In the genomic region with DNA sequence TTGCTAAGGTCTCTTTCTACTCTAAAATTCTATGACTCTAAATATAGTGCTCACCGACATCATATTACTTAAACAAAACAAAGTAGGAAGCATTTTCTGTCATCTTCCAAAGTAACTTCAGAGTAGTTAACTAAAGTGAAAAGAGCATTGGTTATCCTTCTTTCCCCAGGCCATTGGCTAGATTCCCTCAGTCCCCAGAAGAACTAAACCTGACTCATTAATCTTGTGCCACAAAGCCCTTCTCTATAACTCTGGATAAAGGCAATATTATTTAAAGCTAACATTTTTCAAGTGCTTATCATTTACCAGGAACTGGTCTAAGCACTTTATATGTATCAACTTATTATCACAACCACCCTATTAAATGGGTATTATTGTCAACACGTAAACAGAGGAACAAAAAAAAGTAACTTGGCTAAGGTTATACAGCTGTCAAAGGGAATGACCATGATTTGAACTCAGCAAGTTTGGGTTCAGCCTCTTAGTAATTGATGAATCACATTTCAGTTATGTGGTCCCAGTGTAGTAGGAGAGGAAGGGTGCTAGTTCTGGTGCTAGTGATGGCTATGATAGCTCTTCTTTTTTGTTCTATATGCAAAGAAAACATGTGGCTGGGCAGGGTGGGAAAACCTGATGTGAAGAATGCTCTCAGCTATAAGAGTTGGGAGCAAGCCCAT, we compare ENCODE assay signal across 22 cellular contexts.
DNase-seq lines count a peak whose midpoint lies in the region; ATAC-seq, FAIRE-seq and TF ChIP-seq lines count a peak whose summit lies in the region.
"Had no signal": no experiment of that assay in that cellular context is flagged by ENCODE, and none has a peak within 500 bp of the region (broad histone marks: within the 10 kb centered on the region; RNA-seq: fewer than 3 reads in every experiment).

No MANE protein-coding gene starts in this region.

- no peaks in the 10 kb centered on the region for H3K36me3 Mint-ChIP-seq in astrocyte (ENCODE audit: low read depth, unreplicated experiment)
- H3K36me3 Mint-ChIP-seq: CD14-positive monocyte, mesothelial cell of epicardium had no signal

- H2AFZ ChIP-seq in astrocyte (ENCODE audit: low read depth, low read length) (no peak overlapping the region), osteoblast (ENCODE audit: low read length) (no peak overlapping the region)

- H3K27me3 Mint-ChIP-seq in astrocyte (ENCODE audit: low read depth, unreplicated experiment), result peaks cover 3% of the 10 kb centered on the region
- H3K27me3 Mint-ChIP-seq: activated naive CD8-positive, alpha-beta T cell treated with anti-CD3 and anti-CD28 coated beads, Interleukin-2, amount 50 U/mL, for 24 hours; activated T-helper 17 cell treated with anti-CD3 and anti-CD28 coated beads, Interleukin-2, amount 50 U/mL, for 72 hours had no signal

- H3K4me3 ChIP-seq in astrocyte (ENCODE audit: insufficient read depth, low read depth, low read length) (no peak overlapping the region), osteoblast (ENCODE audit: insufficient read depth, low read length) (no peak overlapping the region)
- H3K4me3 ChIP-seq: SJSA1 had no signal

- H3K79me2 ChIP-seq in astrocyte (ENCODE audit: insufficient read depth, low read length), result no peaks in the 10 kb centered on the region
- H3K79me2 ChIP-seq in osteoblast (ENCODE audit: insufficient read depth, low read length), result no peaks in the 10 kb centered on the region

- in situ Hi-C loops in ACHN (cut with HindIII; ENCODE audit: low pct_ligation_motif_present, low pct_unique_long_range_greater_than_20kb, low sequenced_read_pairs), result no loop called here

- H3K36me3 ChIP-seq in astrocyte (ENCODE audit: insufficient read depth, low read length) (no peaks in the 10 kb centered on the region), osteoblast (ENCODE audit: insufficient read depth, low read length) (no peaks in the 10 kb centered on the region)
- H3K36me3 ChIP-seq: SJSA1 had no signal

- peaks cover 9% of the 10 kb centered on the region for H3K4me1 Mint-ChIP-seq in astrocyte (ENCODE audit: low read depth, unreplicated experiment)
- H3K4me1 Mint-ChIP-seq: activated naive CD8-positive, alpha-beta T cell treated with anti-CD3 and anti-CD28 coated beads, Interleukin-2, amount 50 U/mL, for 24 hours; activated T-helper 17 cell treated with anti-CD3 and anti-CD28 coated beads, Interleukin-2, amount 50 U/mL, for 72 hours; CD14-positive monocyte; nephron progenitor cell had no signal

- H4K20me1 ChIP-seq in astrocyte (ENCODE audit: insufficient read depth, low read length) (no peaks in the 10 kb centered on the region), osteoblast (ENCODE audit: insufficient read depth, low read length) (no peaks in the 10 kb centered on the region)

- TF ChIP-seq CTCF in astrocyte (IDR thresholded peaks at IDR 0.05; ENCODE audit: insufficient read depth, low read depth, low read length), result no peak
- TF ChIP-seq CTCF in osteoblast (IDR thresholded peaks at IDR 0.05; ENCODE audit: extremely low read depth, low read depth, low read length), result no peak

- H3K9me3 ChIP-seq in astrocyte (ENCODE audit: insufficient read depth, low read depth, low read length) (no peaks in the 10 kb centered on the region), osteoblast (ENCODE audit: low read depth, low read length) (no peaks in the 10 kb centered on the region)
- H3K9me3 ChIP-seq: SJSA1 had no signal

- H3K27me3 ChIP-seq in astrocyte (ENCODE audit: insufficient read depth, low read length) (no peaks in the 10 kb centered on the region), osteoblast (ENCODE audit: insufficient read depth, low read length) (no peaks in the 10 kb centered on the region)
- H3K27me3 ChIP-seq: SJSA1 had no signal

- no peak for ATAC-seq in GM18867 (IDR thresholded peaks at IDR 0.05; ENCODE audit: unreplicated experiment)
- ATAC-seq: activated naive CD8-positive, alpha-beta T cell treated with anti-CD3 and anti-CD28 coated beads, Interleukin-2, amount 50 U/mL, for 24 hours; activated T-helper 17 cell treated with anti-CD3 and anti-CD28 coated beads, Interleukin-2, amount 50 U/mL, for 72 hours had no signal

- H3K4me2 ChIP-seq in astrocyte (ENCODE audit: low read length) (peak overlapping the region; percentile 39), osteoblast (ENCODE audit: insufficient read depth, low read length) (no peak overlapping the region)

- no peaks in the 10 kb centered on the region for H3K9me3 Mint-ChIP-seq in astrocyte (ENCODE audit: unreplicated experiment)
- H3K9me3 Mint-ChIP-seq: activated naive CD8-positive, alpha-beta T cell treated with anti-CD3 and anti-CD28 coated beads, Interleukin-2, amount 50 U/mL, for 24 hours; activated T-helper 17 cell treated with anti-CD3 and anti-CD28 coated beads, Interleukin-2, amount 50 U/mL, for 72 hours; H9; mesothelial cell of epicardium; nephron progenitor cell had no signal

- H3K4me1 ChIP-seq in astrocyte (ENCODE audit: insufficient read depth, low read length) (peaks cover 10% of the 10 kb centered on the region), osteoblast (ENCODE audit: insufficient read depth, low read length) (no peaks in the 10 kb centered on the region)
- H3K4me1 ChIP-seq: SJSA1 had no signal

- no peak for FAIRE-seq in astrocyte (lab: Jason Lieb, UNC)

- peak overlapping the region; percentile 31 for H3K27ac ChIP-seq in astrocyte (ENCODE audit: low read depth, low read length)
- no peak overlapping the region for H3K27ac ChIP-seq in osteoblast (ENCODE audit: low read depth, low read length)
- H3K27ac ChIP-seq: HL-60, SJSA1 had no signal

- H3K9ac ChIP-seq in astrocyte (ENCODE audit: low read length), result no peak overlapping the region

- DNase-seq in ACHN (peak; percentile 39), LHCN-M2 (ENCODE audit: low read depth) (peak; percentile 12), astrocyte (ENCODE audit: low read depth) (peak; percentile 84), foreskin melanocyte (peak; percentile 77), osteoblast (ENCODE audit: insufficient read length, low spot score, missing footprints) (no peak), nucleus accumbens (lab: John Stamatoyannopoulos, UW) (no peak)
- no peak for DNase-seq in stimulated activated naive CD4-positive, alpha-beta T cell treated with Interleukin-2 at 50 U/mL for 16 hours (lab: John Stamatoyannopoulos, UW)
- DNase-seq: activated CD4-positive, CD25-positive, alpha-beta regulatory T cell treated with anti-CD3 and anti-CD28 coated beads, Interleukin-2, amount 50 U/mL, for 72 hours; activated CD8-positive, alpha-beta memory T cell treated with anti-CD3 and anti-CD28 coated beads for 24 hours; activated naive CD8-positive, alpha-beta T cell treated with anti-CD3 and anti-CD28 coated beads, Interleukin-2, amount 50 U/mL, for 24 hours; DMS79; effector CD4-positive, alpha-beta T cell; H9; NCI-H1930; nephron progenitor cell; T-helper 9 cell had no signal

- no peak overlapping the region for H3K27ac Mint-ChIP-seq in astrocyte (ENCODE audit: unreplicated experiment)
- H3K27ac Mint-ChIP-seq: activated naive CD8-positive, alpha-beta T cell treated with anti-CD3 and anti-CD28 coated beads, Interleukin-2, amount 50 U/mL, for 24 hours; activated T-helper 17 cell treated with anti-CD3 and anti-CD28 coated beads, Interleukin-2, amount 50 U/mL, for 72 hours; CD14-positive monocyte; H9; mesothelial cell of epicardium; nephron progenitor cell had no signal

- H3K4me3 Mint-ChIP-seq in astrocyte (ENCODE audit: unreplicated experiment), result no peak overlapping the region
- H3K4me3 Mint-ChIP-seq: activated naive CD8-positive, alpha-beta T cell treated with anti-CD3 and anti-CD28 coated beads, Interleukin-2, amount 50 U/mL, for 24 hours; activated T-helper 17 cell treated with anti-CD3 and anti-CD28 coated beads, Interleukin-2, amount 50 U/mL, for 72 hours; CD14-positive monocyte; H9; mesothelial cell of epicardium; nephron progenitor cell had no signal

Comparison
In these comparisons a context has a peak if more than half of its experiments do, and no peak if none do; other contexts are left out.
1. DNase-seq: peak in ACHN (single experiment), LHCN-M2 (single experiment), astrocyte (single experiment) and foreskin melanocyte (single experiment); none in osteoblast (single experiment), nucleus accumbens (0 of 56) and stimulated activated naive CD4-positive, alpha-beta T cell treated with Interleukin-2 at 50 U/mL for 16 hours (single experiment).